Comparison of ENCODE assay signal across 9 cellular contexts in genomic region chr17:50469005-50469605, GRCh38. TPM values are rescaled to one million over a fixed set of nuclear protein-coding genes. Genes with fewer than 3 reads are reported as not detected.
A peak's percentile ranks its signal among the peaks of the same experiment; 100 is the strongest.
DNase-seq lines count a peak whose midpoint lies in the region; ATAC-seq and TF ChIP-seq lines count a peak whose summit lies in the region.
"Had no signal": no experiment of that assay in that cellular context is flagged by ENCODE, and none has a peak within 500 bp of the region (broad histone marks: within the 10 kb centered on the region; RNA-seq: fewer than 3 reads in every experiment).

No MANE protein-coding gene starts in this region.

- H2BK5ac ChIP-seq in trophoblast cell (ENCODE audit: low read depth, low read length, poor library complexity): no peak overlapping the region

- H3K23ac ChIP-seq in trophoblast cell (ENCODE audit: low read length): no peak overlapping the region

- no peak for ATAC-seq in GM21786 (IDR thresholded peaks at IDR 0.05; ENCODE audit: unreplicated experiment)

- no peak for DNase-seq in AG09309 (ENCODE audit: low read depth)
- peak in 1 of 2 experiments; percentile 20 for DNase-seq in SJCRH30
- DNase-seq in right atrium auricular region (ENCODE audit: low spot score): no peak
- DNase-seq in trophoblast cell: no peak
- DNase-seq in activated effector memory CD4-positive, alpha-beta T cell treated with Interleukin-2 at 50 U/mL for 16 hours: no peak
- no peak for DNase-seq in SKM-1 treated with dmso at 0.1 percent for 144 hours (lab: John Stamatoyannopoulos, UW; ENCODE audit: unreplicated experiment)
- DNase-seq in NCI-H446 treated with DMSO at 0.1 percent for 48 hours (lab: John Stamatoyannopoulos, UW): no peak

- H3K14ac ChIP-seq in trophoblast cell (ENCODE audit: low read length): no peak overlapping the region

- no peak overlapping the region for H2BK120ac ChIP-seq in trophoblast cell (ENCODE audit: insufficient read depth, low read length, poor library complexity)

- H3K4me1 ChIP-seq in SJCRH30: no peaks in the 10 kb centered on the region
- peaks cover 0 to 17% of the 10 kb centered on the region in 2 donors for H3K4me1 ChIP-seq in right atrium auricular region
- peaks cover 2 to 4% of the 10 kb centered on the region in 2 experiments for H3K4me1 ChIP-seq in trophoblast cell (ENCODE audit: control insufficient read depth in 1 of 2, insufficient read depth in 2 of 2, low read length in 2 of 2)
- H3K4me1 ChIP-seq: pancreas had no signal

- H3K9me3 ChIP-seq in SJCRH30 (replicated peaks): no peaks in the 10 kb centered on the region
- no peaks in the 10 kb centered on the region for H3K9me3 ChIP-seq in right atrium auricular region
- peaks cover 15% of the 10 kb centered on the region for H3K9me3 ChIP-seq in trophoblast cell (ENCODE audit: insufficient read depth, low read depth, low read length)
- H3K9me3 ChIP-seq: pancreas had no signal

- H2AFZ ChIP-seq in trophoblast cell (ENCODE audit: insufficient read depth, low read length, poor library complexity): no peak overlapping the region

- no peak overlapping the region for H4K8ac ChIP-seq in trophoblast cell (ENCODE audit: low read depth, low read length)

- H3K18ac ChIP-seq in trophoblast cell (ENCODE audit: low read length): no peak overlapping the region

- H3K4me2 ChIP-seq in trophoblast cell (ENCODE audit: low read length): peak overlapping the region; percentile 45

- H4K91ac ChIP-seq in trophoblast cell (ENCODE audit: low read depth, low read length): no peak overlapping the region

- no peaks in the 10 kb centered on the region for H3K79me2 ChIP-seq in trophoblast cell (ENCODE audit: control insufficient read depth, insufficient read depth, low read length, poor library complexity)

- peak overlapping the region; percentile 27 for H3K4me3 ChIP-seq in AG09309 (ENCODE audit: control insufficient read depth, low read depth, low read length)
- H3K4me3 ChIP-seq in SJCRH30: peak overlapping the region; percentile 2; the same call in 1 of the 2 replicates
- H3K4me3 ChIP-seq in right atrium auricular region: peak overlapping the region; percentile 27 to 47
- no peak overlapping the region for H3K4me3 ChIP-seq in trophoblast cell (ENCODE audit: low read depth, low read length)

- H3K27me3 ChIP-seq in SJCRH30 (no peaks in the 10 kb centered on the region), right atrium auricular region (no peaks in the 10 kb centered on the region), trophoblast cell (ENCODE audit: insufficient read depth, low read length) (peaks cover 2% of the 10 kb centered on the region)
- H3K27me3 ChIP-seq: pancreas had no signal

- no peaks in the 10 kb centered on the region for H3K36me3 ChIP-seq in SJCRH30
- no peaks in the 10 kb centered on the region for H3K36me3 ChIP-seq in right atrium auricular region
- peaks cover 37 to 40% of the 10 kb centered on the region in 2 experiments for H3K36me3 ChIP-seq in trophoblast cell (ENCODE audit: control insufficient read depth in 1 of 2, insufficient read depth in 2 of 2, low read length in 2 of 2)
- H3K36me3 ChIP-seq: pancreas had no signal

- no peak for TF ChIP-seq CTCF in AG09309 (IDR thresholded peaks at IDR 0.05; ENCODE audit: control insufficient read depth, insufficient read depth, low read depth, low read length, missing control alignments)
- TF ChIP-seq CTCF in right atrium auricular region (IDR thresholded peaks at IDR 0.05): no peak

- no peak overlapping the region for H2AK5ac ChIP-seq in trophoblast cell (ENCODE audit: low read length)

- H3K27ac ChIP-seq in SJCRH30 (no peak overlapping the region), right atrium auricular region (no peak overlapping the region), trophoblast cell (ENCODE audit: low read depth, low read length) (no peak overlapping the region)
- H3K27ac ChIP-seq: pancreas had no signal

- H3K9ac ChIP-seq in trophoblast cell (ENCODE audit: low read length): no peak overlapping the region

- WGBS in trophoblast cell (ENCODE audit: extremely low coverage, insufficient coverage, insufficient read length): no CpG with 5 or more reads among the region's 51 CpGs

- no peak overlapping the region for H2BK12ac ChIP-seq in trophoblast cell (ENCODE audit: low read length)

- no peak overlapping the region for H4K12ac ChIP-seq in trophoblast cell (ENCODE audit: low read depth, low read length)

- no peak overlapping the region for H3K4ac ChIP-seq in trophoblast cell (ENCODE audit: low read depth, low read length)

- H3K79me1 ChIP-seq in trophoblast cell (ENCODE audit: low read length): no peaks in the 10 kb centered on the region

RNA-seq across cellular contexts. Expression of gene CHAD, which starts 0.4 kb away (rescaled TPM):
- not detected in 2 replicates for total RNA-seq in SJCRH30 (2014; rRNA removed; shearing (Covaris generic))
- total RNA-seq in right atrium auricular region: under 1 TPM in 1 of 2 donors, not detected in 1; 0.70 TPM
- polyA plus RNA-seq in trophoblast cell (2013): not detected in 2 replicates

RNA-seq across cellular contexts. Expression of gene RSAD1, which starts 9.6 kb away (rescaled TPM):
- 14.8 and 17.3 TPM in 2 replicates for total RNA-seq in SJCRH30 (2014; rRNA removed; shearing (Covaris generic))
- 10 to 100 TPM; 19.1 to 19.3 TPM for total RNA-seq in right atrium auricular region
- polyA plus RNA-seq in trophoblast cell (2013): 7.2 and 7.7 TPM in 2 replicates

RNA-seq across cellular contexts. Expression of gene MYCBPAP, which starts 39.1 kb away (rescaled TPM):
- not detected in 2 replicates for total RNA-seq in SJCRH30 (2014; rRNA removed; shearing (Covaris generic))
- total RNA-seq in right atrium auricular region: under 1 TPM; 0.16 to 0.19 TPM
- 0.08 and 0.18 TPM in 2 replicates for polyA plus RNA-seq in trophoblast cell (2013)

RNA-seq across cellular contexts. Expression of gene ACSF2, which starts 43.1 kb away (rescaled TPM):
- 6.3 and 6.7 TPM in 2 replicates for total RNA-seq in SJCRH30 (2014; rRNA removed; shearing (Covaris generic))
- 10 to 100 TPM; 22.2 to 42.6 TPM for total RNA-seq in right atrium auricular region
- polyA plus RNA-seq in trophoblast cell (2013): 70.4 and 74.8 TPM in 2 replicates
